12 cellular contexts compared by ENCODE assay signal in the genomic region with DNA sequence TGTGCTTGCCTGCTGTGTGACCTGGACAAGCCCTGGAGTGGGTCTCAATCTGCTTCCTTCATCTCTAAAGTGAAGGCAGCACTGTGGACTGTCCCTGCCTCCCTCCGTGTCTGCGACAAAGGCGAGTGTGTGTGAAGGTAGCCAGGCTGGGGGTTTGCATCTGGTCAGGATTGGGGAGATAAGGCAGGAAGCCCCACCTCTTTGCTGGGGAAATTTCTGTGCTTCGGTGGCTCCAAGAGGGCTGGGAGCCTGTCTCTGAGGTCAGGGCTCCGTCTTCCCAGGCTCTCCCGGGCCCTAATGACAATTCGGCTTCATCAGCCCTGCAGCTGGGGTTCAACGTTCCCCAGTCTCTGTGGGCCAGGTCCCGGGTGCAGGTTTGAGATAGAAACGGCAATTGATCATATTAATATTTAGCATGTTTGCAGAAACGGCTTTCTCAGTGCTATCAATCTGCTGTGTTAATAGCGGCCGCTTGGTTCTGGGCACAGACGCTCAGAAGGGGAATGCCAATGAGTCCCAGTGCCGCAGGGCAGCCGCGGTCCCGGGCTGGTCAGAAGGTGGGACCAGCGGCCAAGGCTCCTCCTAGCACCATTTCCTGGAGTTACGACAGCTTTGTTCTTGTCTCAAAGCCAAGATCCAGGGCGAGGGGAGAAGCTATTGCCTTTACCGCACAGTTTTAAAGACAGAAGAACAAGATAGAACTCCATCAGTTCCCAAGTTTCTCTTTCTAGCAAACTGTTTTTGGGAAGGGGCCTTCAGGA.
DNase-seq lines count a peak whose midpoint lies in the region; ATAC-seq, FAIRE-seq and TF ChIP-seq lines count a peak whose summit lies in the region.
"Had no signal": no experiment of that assay in that cellular context is flagged by ENCODE, and none has a peak within 500 bp of the region (broad histone marks: within the 10 kb centered on the region; RNA-seq: fewer than 3 reads in every experiment).

No MANE protein-coding gene starts in this region.

- peaks cover 7% of the 10 kb centered on the region for H3K27me3 ChIP-seq in lower lobe of right lung (ENCODE audit: low read depth)

- H3K4me3 ChIP-seq in NB4 (ENCODE audit: low read depth, low read length) (no peak overlapping the region), coronary artery (peak overlapping the region; percentile 58), lower lobe of right lung (peak overlapping the region; percentile 17)

- intact Hi-C loops in lower lobe of right lung (cut with DNase I) = no loop called here

- peaks cover 38% of the 10 kb centered on the region for H3K4me1 ChIP-seq in lower lobe of right lung

- no peak for FAIRE-seq in H54 (lab: Jason Lieb, UNC)

- H3K27ac ChIP-seq in coronary artery (peak overlapping the region; percentile 93 to 97), lower lobe of right lung (no peak overlapping the region), temporal lobe (ENCODE audit: low read depth, low read length) (peak overlapping the region; percentile 44)

- no peaks in the 10 kb centered on the region for H3K9me3 ChIP-seq in lower lobe of right lung

- H3K36me3 ChIP-seq in lower lobe of right lung = no peaks in the 10 kb centered on the region

- DNase-seq in NB4 (ENCODE audit: low read depth) = peak; percentile 16
- peak; percentile 94 for DNase-seq in coronary artery (ENCODE audit: low spot score)
- DNase-seq in lower lobe of right lung = peak; percentile 81
- DNase-seq in H54 (ENCODE audit: insufficient read length, low spot score) = no peak
- no peak for DNase-seq in cerebellar nuclear complex (lab: John Stamatoyannopoulos, UW)
- no peak for DNase-seq in NCI-H1694 (lab: John Stamatoyannopoulos, UW)
- DNase-seq: activated CD4-positive, alpha-beta T cell treated with anti-CD3 and anti-CD28 coated beads for 4 hours; KBM-7; retina had no signal

- TF ChIP-seq POLR2A in NB4 (IDR thresholded peaks at IDR 0.05; ENCODE audit: extremely low read depth, insufficient read length) (no peak), H54 (IDR thresholded peaks at IDR 0.05; ENCODE audit: low read depth, low read length) (no peak)

- TF ChIP-seq CTCF in NB4 (IDR thresholded peaks at IDR 0.05; ENCODE audit: low read depth, low read length) (no peak), coronary artery (IDR thresholded peaks at IDR 0.05) (no peak), lower lobe of right lung (IDR thresholded peaks at IDR 0.05) (no peak)

- ATAC-seq in lower lobe of right lung (peak; percentile 77 to 81), HG02852 (IDR thresholded peaks at IDR 0.05; ENCODE audit: unreplicated experiment) (no peak)
- ATAC-seq: activated naive CD4-positive, alpha-beta T cell treated with anti-CD3 and anti-CD28 coated beads, Interleukin-2, amount 50 U/mL, for 72 hours had no signal

Comparison
In these comparisons a context has a peak if more than half of its experiments do, and no peak if none do; other contexts are left out.
1. DNase-seq: peak in NB4 (single experiment), coronary artery (single experiment) and lower lobe of right lung (single experiment); none in H54 (single experiment), cerebellar nuclear complex (0 of 2) and NCI-H1694 (single experiment).